8 cellular contexts compared by ENCODE assay signal in the genomic region with DNA sequence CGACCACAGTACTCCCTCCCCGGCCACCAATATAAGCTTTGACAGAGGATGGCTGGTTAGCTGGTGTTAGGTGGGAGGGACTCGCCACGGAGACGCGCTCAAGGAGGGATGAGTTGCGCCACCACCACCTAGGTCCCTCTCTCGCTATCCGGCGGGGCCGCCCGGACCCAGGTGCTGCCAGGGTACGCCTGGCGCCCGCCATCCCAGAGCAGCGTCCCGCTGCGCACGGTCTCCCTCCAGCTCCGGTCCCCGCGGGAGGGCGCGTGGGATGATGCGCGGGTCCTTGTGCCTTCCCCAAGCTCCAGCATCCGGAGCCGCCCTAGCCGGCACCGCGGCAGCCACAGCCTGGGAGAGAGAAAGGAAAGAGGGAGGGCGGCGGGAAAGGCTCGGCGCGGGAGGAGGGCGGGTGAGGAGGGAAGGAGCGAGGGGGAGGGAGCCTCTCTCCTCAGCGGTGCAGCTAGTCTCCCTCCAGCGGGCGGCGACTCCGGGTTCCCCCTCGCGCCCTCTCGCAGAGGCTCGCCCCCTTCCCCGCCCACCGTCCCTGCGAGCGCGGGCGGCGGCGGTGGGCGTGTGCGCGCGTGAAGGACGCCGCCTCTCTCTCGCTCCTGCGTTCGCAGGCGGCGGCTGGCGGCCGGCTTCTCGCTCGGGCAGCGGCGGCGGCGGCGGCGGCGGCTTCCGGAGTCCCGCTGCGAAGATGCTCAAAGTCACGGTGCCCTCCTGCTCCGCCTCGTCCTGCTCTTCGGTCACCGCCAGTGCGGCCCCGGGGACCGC. TPM values are rescaled to one million over a fixed set of nuclear protein-coding genes. Genes with fewer than 3 reads are reported as not detected.
DNase-seq lines count a peak whose midpoint lies in the region; ATAC-seq and TF ChIP-seq lines count a peak whose summit lies in the region.

TSS of gene CAMK4 (plus strand) at position 595 of the 771 bp plus-strand sequence. CDS start at position 695, 100 bp downstream.

- DNase-seq in DMS53 treated with DMSO at 0.1 percent for 48 hours (lab: John Stamatoyannopoulos, UW; ENCODE audit: unreplicated experiment) (peak; percentile 34), SHP77 treated with DMSO at 0.1 percent for 48 hours (lab: John Stamatoyannopoulos, UW) (peak; percentile 28), globus pallidus (ENCODE audit: low spot score) (peak; percentile 54), osteocyte (ENCODE audit: extremely low spot score, unreplicated experiment) (no peak)
- peak; percentile 74 for DNase-seq in activated naive CD4-positive, alpha-beta T cell treated with Interleukin-2 at 50 U/mL for 16 hours

- no peaks in the 10 kb centered on the region for H3K36me3 Mint-ChIP-seq in osteocyte (ENCODE audit: unreplicated experiment)

- peaks cover 47% of the 10 kb centered on the region for H3K27me3 Mint-ChIP-seq in osteocyte (ENCODE audit: unreplicated experiment)

- no peaks in the 10 kb centered on the region for H3K36me3 ChIP-seq in HUES6 (ENCODE audit: control insufficient read depth, insufficient read depth, low read length)
- no peaks in the 10 kb centered on the region for H3K36me3 ChIP-seq in thymus (ENCODE audit: control insufficient read depth, insufficient read depth)

- H3K27ac ChIP-seq in HUES6 (ENCODE audit: low read depth, low read length): no peak within 1 kb of the TSS
- peak within 1 kb of the TSS; percentile 92 for H3K27ac ChIP-seq in thymus (ENCODE audit: low read depth)

- ATAC-seq in GM21447 (IDR thresholded peaks at IDR 0.05; ENCODE audit: unreplicated experiment): peak; percentile 56

- H3K9me3 ChIP-seq in HUES6 (ENCODE audit: control insufficient read depth, insufficient read depth, low read depth, low read length): no peaks in the 10 kb centered on the region
- no peaks in the 10 kb centered on the region for H3K9me3 ChIP-seq in thymus (ENCODE audit: control insufficient read depth)

- peak within 1 kb of the TSS; percentile 72 for H3K9ac ChIP-seq in HUES6 (ENCODE audit: low read length)

- under 1% methylated on average over 88 of the region's 88 CpGs for WGBS in thymus

- peak within 1 kb of the TSS; percentile 72 for H3K4me3 Mint-ChIP-seq in osteocyte (ENCODE audit: unreplicated experiment)

- no peaks in the 10 kb centered on the region for H3K9me3 Mint-ChIP-seq in osteocyte (ENCODE audit: unreplicated experiment)

- H3K4me1 ChIP-seq in HUES6 (ENCODE audit: control insufficient read depth, insufficient read depth, low read length) (peaks cover 12% of the 10 kb centered on the region), thymus (ENCODE audit: control insufficient read depth, insufficient read depth, low read length) (peaks cover 19% of the 10 kb centered on the region)

- H3K4me1 Mint-ChIP-seq in osteocyte (ENCODE audit: unreplicated experiment): peaks cover 6% of the 10 kb centered on the region

- H3K4me3 ChIP-seq in HUES6 (ENCODE audit: low read depth, low read length) (peak within 1 kb of the TSS; percentile 99), thymus (ENCODE audit: low read length) (peak within 1 kb of the TSS; percentile 64)

- H3K27me3 ChIP-seq in HUES6 (ENCODE audit: control insufficient read depth, insufficient read depth, low read length) (peaks cover 38% of the 10 kb centered on the region), thymus (ENCODE audit: control insufficient read depth, insufficient read depth) (no peaks in the 10 kb centered on the region)

- peak; percentile 36 for TF ChIP-seq CTCF in osteocyte (IDR thresholded peaks at IDR 0.05)

- H3K27ac Mint-ChIP-seq in osteocyte (ENCODE audit: unreplicated experiment): peak within 1 kb of the TSS; percentile 51

RNA-seq across cellular contexts. Expression of gene CAMK4, which starts in this region (rescaled TPM):
- 0.39 and 1.2 TPM in 2 replicates for total RNA-seq in osteocyte
- polyA plus RNA-seq in thymus: 30.7 TPM
